In the genomic region with DNA sequence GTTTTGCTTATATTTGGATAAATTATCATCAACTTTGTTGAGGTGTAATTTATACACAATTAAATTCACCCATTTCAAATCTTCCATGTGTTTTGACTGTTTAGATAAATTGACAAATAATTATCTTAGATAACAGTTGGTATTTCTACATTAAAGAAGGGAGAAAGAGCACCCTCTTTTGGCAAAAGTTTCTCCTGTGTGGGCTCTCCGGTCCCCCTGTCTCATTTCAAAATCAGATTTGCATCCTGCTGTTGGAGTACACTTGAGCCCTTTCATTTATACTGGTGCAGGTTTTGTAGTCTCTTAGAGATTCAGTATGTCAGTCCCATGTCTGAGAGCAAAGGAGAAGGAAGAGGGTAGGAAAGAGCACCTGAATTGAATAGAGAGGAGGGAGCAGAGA, we compare ENCODE assay signal across 21 cellular contexts. TPM values are rescaled to one million over a fixed set of nuclear protein-coding genes. Genes with fewer than 3 reads are reported as not detected.
DNase-seq lines count a peak whose midpoint lies in the region; ATAC-seq, FAIRE-seq and TF ChIP-seq lines count a peak whose summit lies in the region.
"Had no signal": no experiment of that assay in that cellular context is flagged by ENCODE, and none has a peak within 500 bp of the region (broad histone marks: within the 10 kb centered on the region; RNA-seq: fewer than 3 reads in every experiment).

No MANE protein-coding gene starts in this region.

- no peaks in the 10 kb centered on the region for H3K9me3 ChIP-seq in RWPE2 (ENCODE audit: severe bottlenecking)
- H3K9me3 ChIP-seq: Caco-2, pancreas, thoracic aorta had no signal

- TF ChIP-seq CTCF in D721Med (IDR thresholded peaks at IDR 0.05; ENCODE audit: insufficient read depth, missing control alignments) (peak; percentile 40), GM13977 (IDR thresholded peaks at IDR 0.05; ENCODE audit: extremely low read depth, insufficient read depth, missing control alignments) (peak; percentile 51), RWPE2 (IDR thresholded peaks at IDR 0.05; ENCODE audit: poor library complexity, severe bottlenecking) (peak; percentile 16), foreskin keratinocyte (conservative IDR thresholded peaks at IDR 0.05) (peak; percentile 34)

- DNase-seq in D721Med (ENCODE audit: insufficient read length, low spot score) (no peak), GM13977 (ENCODE audit: low spot score) (no peak), RWPE2 (ENCODE audit: low spot score) (no peak), foreskin keratinocyte (no peak), NK-92 (lab: John Stamatoyannopoulos, UW; ENCODE audit: unreplicated experiment) (no peak), posterior cingulate gyrus (no peak)
- no peak for DNase-seq in activated CD4-positive, alpha-beta T cell treated with anti-CD3 and anti-CD28 coated beads, Interleukin-2, amount 50 U/mL, for 48 hours
- DNase-seq: activated CD4-positive, alpha-beta T cell treated with anti-CD3 and anti-CD28 coated beads, Interleukin-2, amount 50 U/mL, for 4 hours; activated naive CD8-positive, alpha-beta T cell treated with anti-CD3 and anti-CD28 coated beads, Interleukin-2, amount 50 U/mL, for 24 hours; activated T-cell treated with anti-CD3 and anti-CD28 coated beads, Interleukin-2, amount 50 U/mL, for 4 hours; Caco-2; effector CD4-positive, alpha-beta T cell; GF-D8; left cardiac atrium; NCI-H1092; pancreas; small intestine; stimulated activated CD4-positive, alpha-beta T cell treated with anti-CD3 and anti-CD28 coated beads, Interleukin-4, amount 100 ng/mL, for 4 hours had no signal

- H3K36me3 ChIP-seq in RWPE2 (ENCODE audit: low read depth) = peaks cover 6% of the 10 kb centered on the region; the same call in 1 of the 2 replicates
- H3K36me3 ChIP-seq: pancreas, thoracic aorta had no signal

- in situ Hi-C loops in GM13977 (cut with MboI; ENCODE audit: low pct_unique_long_range_greater_than_20kb, low sequenced_read_pairs, unreplicated experiment) = no loop called here

- no peaks in the 10 kb centered on the region for H3K27me3 ChIP-seq in RWPE2 (ENCODE audit: insufficient read depth, poor library complexity, severe bottlenecking)
- no peaks in the 10 kb centered on the region for H3K27me3 ChIP-seq in foreskin keratinocyte
- H3K27me3 ChIP-seq: pancreas had no signal

- no peak for ATAC-seq in RWPE2 (ENCODE audit: low read depth)
- ATAC-seq in foreskin keratinocyte = no peak
- ATAC-seq in GM18858 (IDR thresholded peaks at IDR 0.05; ENCODE audit: unreplicated experiment) = no peak
- ATAC-seq: activated naive CD8-positive, alpha-beta T cell treated with anti-CD3 and anti-CD28 coated beads, Interleukin-2, amount 50 U/mL, for 24 hours; activated T-cell treated with anti-CD3 and anti-CD28 coated beads, Interleukin-2, amount 50 U/mL, for 4 hours; left cardiac atrium; pancreas had no signal

- H3K27ac ChIP-seq in RWPE2 (ENCODE audit: poor library complexity, severe bottlenecking) (no peak overlapping the region), foreskin keratinocyte (no peak overlapping the region)
- H3K27ac ChIP-seq: pancreas, thoracic aorta had no signal

- H3K4me1 ChIP-seq in RWPE2 (ENCODE audit: insufficient read depth, poor library complexity, severe bottlenecking) = no peaks in the 10 kb centered on the region
- peaks cover 3% of the 10 kb centered on the region for H3K4me1 ChIP-seq in foreskin keratinocyte

- intact Hi-C loops in posterior cingulate gyrus (cut with DNase I) = no loop called here

- FAIRE-seq in D721Med (lab: Jason Lieb, UNC) = no peak
- FAIRE-seq: pancreas, small intestine, TTC549 had no signal

- H3K4me3 ChIP-seq in RWPE2 (ENCODE audit: severe bottlenecking) = no peak overlapping the region
- H3K4me3 ChIP-seq: pancreas, thoracic aorta had no signal

RNA-seq across cellular contexts. Expression of a gene that starts 49.4 kb away (rescaled TPM):
- total RNA-seq in foreskin keratinocyte = 7.5 and 9.1 TPM in 2 replicates
- 4.9 and 7.0 TPM in 2 replicates for polyA plus RNA-seq in foreskin keratinocyte

RNA-seq across cellular contexts. Expression of a gene that starts 49.5 kb away (rescaled TPM):
- 2,112 and 2,154 TPM in 2 replicates for total RNA-seq in foreskin keratinocyte
- 3,005 and 3,026 TPM in 2 replicates for polyA plus RNA-seq in foreskin keratinocyte
